22 cellular contexts compared by ENCODE assay signal in genomic region chr15:92430067-92430435, GRCh38. TPM values are rescaled to one million over a fixed set of nuclear protein-coding genes. Genes with fewer than 3 reads are reported as not detected.
A peak's percentile ranks its signal among the peaks of the same experiment; 100 is the strongest.
DNase-seq lines count a peak whose midpoint lies in the region; ATAC-seq, FAIRE-seq and TF ChIP-seq lines count a peak whose summit lies in the region.
"Had no signal": no experiment of that assay in that cellular context is flagged by ENCODE, and none has a peak within 500 bp of the region (broad histone marks: within the 10 kb centered on the region; RNA-seq: fewer than 3 reads in every experiment).

No MANE protein-coding gene starts in this region.

- DNase-seq in A549 (ENCODE audit: low read depth in 1 of 2, low spot score in 1 of 2) (no peak), glutamatergic neuron (no peak), NCI-H510A (lab: John Stamatoyannopoulos, UW) (no peak), body of pancreas (no peak)
- DNase-seq in CD4-positive, alpha-beta T cell = no peak
- DNase-seq: Calu3; CD4-positive, alpha-beta memory T cell; GF-D8; GOT3; NCI-H1092; NCI-H146; NK-92 treated with Interleukin-12 subunit alpha and Interleukin-12 subunit beta, amount 100 ng/mL, for 24 hours; SHP77 had no signal

- H3K4me1 ChIP-seq in A549 (peaks cover 19% of the 10 kb centered on the region), KMS-11 (ENCODE audit: low read depth, poor library complexity, severe bottlenecking) (peaks cover 8% of the 10 kb centered on the region), body of pancreas (no peaks in the 10 kb centered on the region)

- peak overlapping the region; percentile 35 for H3K4me2 ChIP-seq in A549
- no peak overlapping the region for H3K4me2 ChIP-seq in KMS-11

- H3K36me3 Mint-ChIP-seq in glutamatergic neuron (ENCODE audit: unreplicated experiment) = peaks cover 10% of the 10 kb centered on the region
- no peaks in the 10 kb centered on the region for H3K36me3 Mint-ChIP-seq in CD4-positive, alpha-beta T cell (ENCODE audit: low read depth)
- H3K36me3 Mint-ChIP-seq: CD4-positive, alpha-beta memory T cell had no signal

- TF ChIP-seq POLR2A in A549 (IDR thresholded peaks at IDR 0.05; ENCODE audit: low read length) = no peak
- TF ChIP-seq POLR2A in body of pancreas (IDR thresholded peaks at IDR 0.05) = no peak

- H3K27me3 Mint-ChIP-seq in glutamatergic neuron (ENCODE audit: unreplicated experiment) = peaks cover 4% of the 10 kb centered on the region
- H3K27me3 Mint-ChIP-seq in CD4-positive, alpha-beta T cell = peaks cover 29% of the 10 kb centered on the region

- no peak overlapping the region for H3K4me3 Mint-ChIP-seq in glutamatergic neuron (ENCODE audit: unreplicated experiment)
- H3K4me3 Mint-ChIP-seq in CD4-positive, alpha-beta T cell = no peak overlapping the region
- H3K4me3 Mint-ChIP-seq: CD4-positive, alpha-beta memory T cell had no signal

- TF ChIP-seq RAD21 in A549 (conservative IDR thresholded peaks at IDR 0.05 in 1 of 2, IDR thresholded peaks at IDR 0.05 in 1 of 2) = no peak

- 78% methylated on average over 1 of the region's 1 CpG for WGBS in A549 (ENCODE audit: missing lambda C conversion rate)
- 21 to 34% methylated on average over 1 of the region's 1 CpG for WGBS in body of pancreas, 2 donors

- no peak overlapping the region for H2AFZ ChIP-seq in KMS-11 (ENCODE audit: low read depth)

- POLR2A ChIA-PET in A549 (lab: Yijun Ruan, JAX) = no interaction called here
- POLR2A ChIA-PET in CD4-positive, alpha-beta T cell (lab: Charles Lee) = no interaction called here

- CTCF ChIA-PET in A549 (lab: Yijun Ruan, JAX) = interaction anchor here (1.1 to 1.8 kb wide), 4 partner anchors 8 to 285 kb away, joined by 3 to 6 read pairs (median 4); no protein-coding TSS in a partner anchor
- CTCF ChIA-PET in CD4-positive, alpha-beta T cell (lab: Charles Lee) = no interaction called here

- H3K27ac ChIP-seq in A549 (peak overlapping the region; percentile 66 to 85), KMS-11 (peak overlapping the region; percentile 39; the same call in 1 of the 2 replicates), body of pancreas (no peak overlapping the region)
- no peak overlapping the region for H3K27ac ChIP-seq in CD4-positive, alpha-beta T cell (ENCODE audit: low read depth, low read length)
- H3K27ac ChIP-seq: 22Rv1 had no signal

- TF ChIP-seq EP300 in A549 (IDR thresholded peaks at IDR 0.05) = no peak

- H3K36me3 ChIP-seq in KMS-11 (ENCODE audit: insufficient read depth) = no peaks in the 10 kb centered on the region
- no peaks in the 10 kb centered on the region for H3K36me3 ChIP-seq in body of pancreas (replicated peaks in 1 of 2; ENCODE audit: insufficient read depth in 1 of 2, low read depth in 2 of 2)

- H3K79me2 ChIP-seq in KMS-11 (ENCODE audit: insufficient read depth, low read depth) = no peaks in the 10 kb centered on the region

- TF ChIP-seq CTCF in A549 (IDR thresholded peaks at IDR 0.05) (no peak), KMS-11 (conservative IDR thresholded peaks at IDR 0.05; ENCODE audit: low read depth, low read length) (no peak), glutamatergic neuron (IDR thresholded peaks at IDR 0.05; ENCODE audit: partially characterized antibody, unreplicated experiment) (no peak), body of pancreas (IDR thresholded peaks at IDR 0.05) (no peak)
- TF ChIP-seq CTCF in CD4-positive, alpha-beta T cell (IDR thresholded peaks at IDR 0.05) = no peak

- peaks cover 5% of the 10 kb centered on the region for H3K4me1 Mint-ChIP-seq in glutamatergic neuron (ENCODE audit: low read depth, unreplicated experiment)
- H3K4me1 Mint-ChIP-seq in CD4-positive, alpha-beta T cell (ENCODE audit: low read depth) = no peaks in the 10 kb centered on the region
- H3K4me1 Mint-ChIP-seq: CD4-positive, alpha-beta memory T cell had no signal

- no peaks in the 10 kb centered on the region for H4K20me1 ChIP-seq in KMS-11 (ENCODE audit: insufficient read depth)

- ATAC-seq in A549 = no peak
- ATAC-seq in SK-N-SH treated with all-trans-retinoic acid at 6 μM for 48 hours = no peak
- no peak for ATAC-seq in HG03378 (IDR thresholded peaks at IDR 0.05; ENCODE audit: unreplicated experiment)
- ATAC-seq in body of pancreas = no peak
- ATAC-seq in CD4-positive, alpha-beta T cell (ENCODE audit: poor library complexity) = no peak

- H3K9me3 ChIP-seq in A549 (no peaks in the 10 kb centered on the region), body of pancreas (no peaks in the 10 kb centered on the region)
- no peaks in the 10 kb centered on the region for H3K9me3 ChIP-seq in CD4-positive, alpha-beta T cell (ENCODE audit: control insufficient read depth, low read length)

- no peak overlapping the region for H3K9ac ChIP-seq in KMS-11

- intact Hi-C loops in body of pancreas (cut with DNase I) = no loop called here
- intact Hi-C loops in CD4-positive, alpha-beta T cell (cut with DNase I, micrococcal nuclease) = no loop called here

- H3K27ac Mint-ChIP-seq in glutamatergic neuron (ENCODE audit: unreplicated experiment) = peak overlapping the region; percentile 74
- no peak overlapping the region for H3K27ac Mint-ChIP-seq in CD4-positive, alpha-beta T cell
- H3K27ac Mint-ChIP-seq: CD4-positive, alpha-beta memory T cell had no signal

- H3K4me3 ChIP-seq in A549 (no peak overlapping the region), KMS-11 (IDR thresholded peaks at IDR 0.05; ENCODE audit: insufficient read depth, low read depth, low read length) (no peak overlapping the region), body of pancreas (no peak overlapping the region)
- H3K4me3 ChIP-seq: K562 had no signal

- H3K27me3 ChIP-seq in KMS-11 (ENCODE audit: insufficient read depth, low read depth) (no peaks in the 10 kb centered on the region), body of pancreas (no peaks in the 10 kb centered on the region)
- peaks cover 19% of the 10 kb centered on the region for H3K27me3 ChIP-seq in CD4-positive, alpha-beta T cell (ENCODE audit: control insufficient read depth, insufficient read depth, low read length)

- H3K9me3 Mint-ChIP-seq in glutamatergic neuron (ENCODE audit: unreplicated experiment) = peaks cover 5% of the 10 kb centered on the region
- no peaks in the 10 kb centered on the region for H3K9me3 Mint-ChIP-seq in CD4-positive, alpha-beta T cell

- peak; percentile 13 for FAIRE-seq in A549 (lab: Jason Lieb, UNC)

TF ChIP-seq in A549, 52 proteins besides CTCF, POLR2A, EP300 and RAD21:
- TF ChIP-seq HOXB13 (CRISPR knock-in tag; IDR thresholded peaks at IDR 0.05; ENCODE audit: low read depth) (no peak), RFX5 (IDR thresholded peaks at IDR 0.05) (no peak), FOSL2 (IDR thresholded peaks at IDR 0.05) (no peak), FOSL2 (CRISPR knock-in tag; IDR thresholded peaks at IDR 0.05) (no peak), RARB (CRISPR knock-in tag; IDR thresholded peaks at IDR 0.05) (no peak), KDM1A (IDR thresholded peaks at IDR 0.05; ENCODE audit: low read depth) (no peak), BHLHE40 (IDR thresholded peaks at IDR 0.05; ENCODE audit: low read depth, low read length) (no peak)

TF ChIP-seq in SK-N-SH treated with all-trans-retinoic acid at 6 μM for 48 hours, 23 proteins besides CTCF, POLR2A, EP300 and RAD21 (continues in another document):
- TF ChIP-seq ZC3H10 (CRISPR knock-in tag; IDR thresholded peaks at IDR 0.05) (no peak), POU6F1 (CRISPR knock-in tag; IDR thresholded peaks at IDR 0.05; ENCODE audit: borderline replicate concordance, low read depth) (no peak), CSDC2 (CRISPR knock-in tag; IDR thresholded peaks at IDR 0.05) (no peak), ISL1 (CRISPR knock-in tag; IDR thresholded peaks at IDR 0.05) (peak; percentile 43), BACH2 (CRISPR knock-in tag; IDR thresholded peaks at IDR 0.05; ENCODE audit: borderline replicate concordance) (no peak), ZFP3 (CRISPR knock-in tag; IDR thresholded peaks at IDR 0.05) (no peak), TOX (CRISPR knock-in tag; IDR thresholded peaks at IDR 0.05; ENCODE audit: borderline replicate concordance) (no peak), TCF4 (CRISPR knock-in tag; IDR thresholded peaks at IDR 0.05; ENCODE audit: borderline replicate concordance) (peak; percentile 53; the same call in 1 of the 2 replicates)

RNA-seq across cellular contexts. Expression of gene ST8SIA2, which starts 36.4 kb away (rescaled TPM):
- polyA plus RNA-seq in A549 (2011; rRNA removed) = 0.22 and 0.32 TPM in 2 replicates
- 0.44 and 0.53 TPM in 2 replicates for polyA plus RNA-seq in A549 (2012; cell fraction: cytosol; rRNA removed)
- polyA plus RNA-seq in A549 (2012; cell fraction: nucleus; rRNA removed) = 0.18 and 0.28 TPM in 2 replicates
- polyA plus RNA-seq in A549 (2017; fragmentation: RNase III; extraction: RNeasy Plus Mini Kit Qiagen cat#74134 plus additional on column Dnase treatment) = 0.41 to 1.0 TPM (median 0.62 TPM) in 3 replicates
- 0.24 TPM in 1 of 2 replicates, not detected in the other for polyA minus RNA-seq in A549 (2011; rRNA and poly(A)+ RNA removed)
- total RNA-seq in glutamatergic neuron (ENCODE audit: unreplicated experiment) = 30.4 TPM
- not detected for total RNA-seq in body of pancreas
- total RNA-seq in CD4-positive, alpha-beta T cell = not detected
- total RNA-seq: Calu3; CD4-positive, alpha-beta memory T cell; K562; MCF 10A; OCI-LY7; T-helper 1 cell treated with Interleukin-12 subunit alpha and Interleukin-12 subunit beta and Interleukin-4 antibody, amounts not matched to agents 30 ng/mL and 1 ng/mL, for 36 hours had no signal
- polyA plus RNA-seq: BJ; CD4-positive, alpha-beta memory T cell; K562 had no signal

Comparison
In these comparisons a context has a peak if more than half of its experiments do, and no peak if none do; other contexts are left out.
1. H3K27ac ChIP-seq: peak in A549 (2 of 2) and KMS-11 (single experiment); none in body of pancreas (0 of 4) and CD4-positive, alpha-beta T cell (single experiment).
2. RNA of gene ST8SIA2, which starts 36.4 kb away (total RNA-seq): 30.4 TPM in glutamatergic neuron (single experiment); not detected in body of pancreas and not detected in CD4-positive, alpha-beta T cell; every median in the first group is over 10 times any median in the second.